ENCODE assay signal across 8 cellular contexts in genomic region chr1:114072246-114072645, GRCh38.
"Had no signal": no experiment of that assay in that cellular context is flagged by ENCODE, and none has a peak within 500 bp of the region (broad histone marks: within the 10 kb centered on the region; RNA-seq: fewer than 3 reads in every experiment).

No MANE protein-coding gene starts in this region.

- H3K4me1 Mint-ChIP-seq: IgD-negative memory B cell had no signal

- H3K4me3 Mint-ChIP-seq: GM23338, H9, HFFc6, IgD-negative memory B cell had no signal

- H3K36me3 Mint-ChIP-seq: IgD-negative memory B cell had no signal

- H3K4me3 ChIP-seq: GM23338 had no signal

- H3K27ac Mint-ChIP-seq: GM23338, H9, HFFc6, IgD-negative memory B cell had no signal

- ATAC-seq: GM23338, HepG2 had no signal

- DNase-seq: H9, HCEC 1CT, HFFc6, KG1 had no signal

- H3K27ac ChIP-seq: HL-60 had no signal
